14 cellular contexts compared by ENCODE assay signal in the genomic region with DNA sequence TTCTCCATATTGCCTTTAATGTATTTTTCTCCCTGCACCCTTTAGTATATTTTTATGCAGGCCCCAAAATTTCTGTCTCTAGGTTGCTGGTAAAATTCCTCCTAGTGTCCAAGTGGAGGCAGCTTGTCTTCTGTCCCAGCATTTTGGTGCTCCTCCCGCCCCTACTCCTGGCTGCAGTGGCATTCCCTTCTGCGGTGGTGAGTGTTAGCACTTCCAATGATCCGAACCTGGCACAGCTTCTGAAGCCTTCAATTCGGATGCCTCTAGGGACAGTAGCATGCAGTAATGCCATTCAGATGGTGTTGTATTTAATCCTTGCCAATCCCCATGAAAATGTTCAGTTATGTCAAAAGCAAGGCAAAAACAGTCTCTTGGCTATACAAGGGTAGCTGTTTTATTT. TPM values are rescaled to one million over a fixed set of nuclear protein-coding genes. Genes with fewer than 3 reads are reported as not detected.
A peak's percentile ranks its signal among the peaks of the same experiment; 100 is the strongest.
DNase-seq lines count a peak whose midpoint lies in the region; ATAC-seq, FAIRE-seq and TF ChIP-seq lines count a peak whose summit lies in the region.
"Had no signal": no experiment of that assay in that cellular context is flagged by ENCODE, and none has a peak within 500 bp of the region (broad histone marks: within the 10 kb centered on the region; RNA-seq: fewer than 3 reads in every experiment).

No MANE protein-coding gene starts in this region.

- TF ChIP-seq EP300 in K562 (IDR thresholded peaks at IDR 0.05; ENCODE audit: low read length) = no peak

- no peak for TF ChIP-seq POLR2A in K562 (conservative IDR thresholded peaks at IDR 0.05)
- TF ChIP-seq POLR2A in spleen (IDR thresholded peaks at IDR 0.05) = no peak

- H3K4me2 ChIP-seq in GM23248 (ENCODE audit: unreplicated experiment) (no peak overlapping the region), K562 (ENCODE audit: insufficient read depth, low read length) (no peak overlapping the region; the same call in 1 of the 2 replicates)

- H3K4me3 ChIP-seq in GM23248 (no peak overlapping the region), K562 (no peak overlapping the region), spleen (no peak overlapping the region)

- TF ChIP-seq CTCF in K562 (IDR thresholded peaks at IDR 0.05 in 2 of 3, conservative IDR thresholded peaks at IDR 0.05 in 1 of 3; ENCODE audit: insufficient read depth in 2 of 3, low read depth in 1 of 3, low read length in 3 of 3) = no peak
- TF ChIP-seq CTCF in spleen (IDR thresholded peaks at IDR 0.05 in 8 of 11, conservative IDR thresholded peaks at IDR 0.05 in 3 of 11) = no peak

- H3K4me1 ChIP-seq in GM23248 (ENCODE audit: insufficient read depth) (peaks cover 66% of the 10 kb centered on the region), K562 (replicated peaks in 1 of 2; ENCODE audit: control insufficient read depth in 2 of 2, insufficient read depth in 2 of 2, low read length in 2 of 2) (peaks cover 7 to 17% of the 10 kb centered on the region in 2 experiments; a peak in 3 of 5 replicates), spleen (peaks cover 22 to 95% (median 73%) of the 10 kb centered on the region in 6 donors)

- FAIRE-seq in K562 (lab: Jason Lieb, UNC) = no peak
- FAIRE-seq: colon, HepG2 had no signal

- ATAC-seq in K562 = no peak
- ATAC-seq in Right ventricle myocardium superior (ENCODE audit: poor library complexity) = peak; percentile 58
- ATAC-seq: HepG2 had no signal

- no peaks in the 10 kb centered on the region for H3K9me3 ChIP-seq in GM23248 (ENCODE audit: low read depth)
- no peaks in the 10 kb centered on the region for H3K9me3 ChIP-seq in K562 (replicated peaks; ENCODE audit: control insufficient read depth, insufficient read depth, low read depth, low read length)
- H3K9me3 ChIP-seq in spleen = no peaks in the 10 kb centered on the region
- H3K9me3 ChIP-seq: BE2C had no signal

- H3K79me2 ChIP-seq in GM23248 (ENCODE audit: insufficient read depth) (peaks cover 92% of the 10 kb centered on the region), K562 (ENCODE audit: control insufficient read depth, insufficient read depth, low read length) (peaks cover 100% of the 10 kb centered on the region)

- H4K20me1 ChIP-seq in GM23248 (ENCODE audit: insufficient read depth) (peaks cover 11% of the 10 kb centered on the region), K562 (replicated peaks; ENCODE audit: control insufficient read depth, insufficient read depth, low read length) (peaks cover 39% of the 10 kb centered on the region)

- WGBS in GM23248 (ENCODE audit: low coverage in 1 of 2, low lambda C conversion rate in 2 of 2, missing lambda C conversion rate in 2 of 2), 2 experiments = 8 to 15% methylated on average over 4 of the region's 4 CpGs
- 75% methylated on average over 4 of the region's 4 CpGs for WGBS in K562 (ENCODE audit: insufficient coverage, low coverage, missing lambda C conversion rate)
- 76 to 94% (median 86%) methylated on average over 4 of the region's 4 CpGs for WGBS in spleen, 5 donors

- H3K27me3 ChIP-seq in GM23248 (replicated peaks; ENCODE audit: insufficient read depth) = no peaks in the 10 kb centered on the region
- H3K27me3 ChIP-seq in K562 (ENCODE audit: control insufficient read depth in 2 of 2, insufficient read depth in 2 of 2, low read length in 2 of 2) = no peaks in the 10 kb centered on the region
- no peaks in the 10 kb centered on the region for H3K27me3 ChIP-seq in spleen (replicated peaks in 1 of 7)
- H3K27me3 ChIP-seq: BE2C had no signal

- H3K27ac ChIP-seq in GM23248 (peak overlapping the region; percentile 96), K562 (ENCODE audit: extremely low read depth, low read depth, low read length) (peak overlapping the region; percentile 18; the same call in 1 of the 3 replicates), spleen (peak overlapping the region in 1 of 8 donors; percentile 46)

- H3K9ac ChIP-seq in GM23248 (peak overlapping the region; percentile 75; the same call in 1 of the 2 replicates), K562 (ENCODE audit: insufficient read depth in 1 of 2, low read depth in 2 of 2, low read length in 2 of 2) (peak overlapping the region; percentile 12 to 23; a peak in 2 of 4 replicates)

- POLR2A ChIA-PET in K562 (lab: Yijun Ruan, JAX) = interaction anchor here (1.0 kb wide), 1 partner anchor 312 kb away, joined by 3 read pairs; no protein-coding TSS in a partner anchor

- peaks cover 19% of the 10 kb centered on the region for H3K36me3 ChIP-seq in GM23248 (ENCODE audit: low read depth)
- peaks cover 95% of the 10 kb centered on the region for H3K36me3 ChIP-seq in K562 (ENCODE audit: control insufficient read depth, insufficient read depth, low read length)
- peaks cover 0 to 70% (median 18%) of the 10 kb centered on the region in 6 donors for H3K36me3 ChIP-seq in spleen

- in situ Hi-C loops in GM23248 (cut with MboI) (no loop called here), K562 (cut with MboI) (no loop called here)

- BruUV-seq in K562 (replicated peaks; lab: Mats Ljungman, UMichigan) = no TSS peak

- H3F3A ChIP-seq in GM23248 (ENCODE audit: insufficient read depth) = peaks cover 81% of the 10 kb centered on the region

- TF ChIP-seq RAD21 in K562 (CRISPR knock-in tag; conservative IDR thresholded peaks at IDR 0.05 in 1 of 2, IDR thresholded peaks at IDR 0.05 in 1 of 2) = no peak

- intact Hi-C loops in K562 (cut with micrococcal nuclease) (no loop called here), Right ventricle myocardium superior (cut with DNase I) (no loop called here), spleen (cut with DNase I; ENCODE audit: low total_unique reads) (no loop called here)

- H2AFZ ChIP-seq in GM23248 (no peak overlapping the region), K562 (ENCODE audit: low read depth, low read length) (no peak overlapping the region)

- peaks cover 10% of the 10 kb centered on the region for H3K9me1 ChIP-seq in K562 (ENCODE audit: control insufficient read depth, insufficient read depth, low read length)

- H3K9me2 ChIP-seq in GM23248 (ENCODE audit: insufficient read depth) = no peaks in the 10 kb centered on the region

- DNase-seq in GM23248 (peak; percentile 67), K562 (ENCODE audit: extremely low read depth in 1 of 4, low spot score in 3 of 4) (no peak), Right ventricle myocardium superior (no peak), spleen (peak; percentile 14), NCI-H2196 (lab: John Stamatoyannopoulos, UW; ENCODE audit: unreplicated experiment) (no peak), kidney glomerular epithelial cell (lab: John Stamatoyannopoulos, UW) (no peak), EL (no peak)
- no peak for DNase-seq in stimulated activated naive CD4-positive, alpha-beta T cell (lab: John Stamatoyannopoulos, UW)
- DNase-seq: activated CD8-positive, alpha-beta memory T cell treated with anti-CD3 and anti-CD28 coated beads, Interleukin-2, amount 50 U/mL, for 4 hours; BE2C; NCI-H1105 treated with DMSO at 0.1 percent for 48 hours; NCI-H345 had no signal

- CTCF ChIA-PET in K562 (lab: Yijun Ruan, JAX; ENCODE audit: low intra/inter-chr PET ratio) = interaction anchor here (0.6 kb wide), 1 partner anchor 221 kb away, joined by 6 read pairs; no protein-coding TSS in a partner anchor

TF ChIP-seq in K562, 482 proteins besides CTCF, POLR2A, EP300 and RAD21 (continues in another document):
- TF ChIP-seq ZNF644 (tag; IDR thresholded peaks at IDR 0.05; ENCODE audit: low read depth) (no peak), SREBF1 (IDR thresholded peaks at IDR 0.05; ENCODE audit: borderline replicate concordance, low read depth, low read length) (no peak), ZNF707 (CRISPR knock-in tag; conservative IDR thresholded peaks at IDR 0.05) (no peak), ARID2 (IDR thresholded peaks at IDR 0.05) (no peak), NR2F6 (CRISPR knock-in tag; IDR thresholded peaks at IDR 0.05) (no peak), ZNF197 (CRISPR knock-in tag; IDR thresholded peaks at IDR 0.05; ENCODE audit: low read depth) (no peak)
- TF ChIP-seq, protein P1, sequence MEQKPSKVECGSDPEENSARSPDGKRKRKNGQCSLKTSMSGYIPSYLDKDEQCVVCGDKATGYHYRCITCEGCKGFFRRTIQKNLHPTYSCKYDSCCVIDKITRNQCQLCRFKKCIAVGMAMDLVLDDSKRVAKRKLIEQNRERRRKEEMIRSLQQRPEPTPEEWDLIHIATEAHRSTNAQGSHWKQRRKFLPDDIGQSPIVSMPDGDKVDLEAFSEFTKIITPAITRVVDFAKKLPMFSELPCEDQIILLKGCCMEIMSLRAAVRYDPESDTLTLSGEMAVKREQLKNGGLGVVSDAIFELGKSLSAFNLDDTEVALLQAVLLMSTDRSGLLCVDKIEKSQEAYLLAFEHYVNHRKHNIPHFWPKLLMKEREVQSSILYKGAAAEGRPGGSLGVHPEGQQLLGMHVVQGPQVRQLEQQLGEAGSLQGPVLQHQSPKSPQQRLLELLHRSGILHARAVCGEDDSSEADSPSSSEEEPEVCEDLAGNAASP (IDR thresholded peaks at IDR 0.05) = no peak

RNA-seq across cellular contexts. Expression of gene YWHAH, which starts 5.9 kb away (rescaled TPM):
- total RNA-seq in GM23248 (2014; rRNA removed; shearing (Covaris generic)) = 148 and 168 TPM in 2 replicates
- polyA plus RNA-seq in GM23248 (2016; fragmentation: Nextera tagmentation; extraction: Ambion mirVana) = 237 and 248 TPM in 2 replicates
- total RNA-seq in K562 (2011; cell fraction: chromatin; rRNA removed; ENCODE audit: low replicate concordance) = 39.0 and 61.0 TPM in 2 replicates
- 24.5 and 26.3 TPM in 2 replicates for total RNA-seq in K562 (2011; cell fraction: nucleolus; rRNA removed)
- 31.3 and 37.5 TPM in 2 replicates for total RNA-seq in K562 (2011; cell fraction: nucleoplasm; rRNA removed)
- 97.3 and 109 TPM in 2 replicates for total RNA-seq in K562 (2014; rRNA removed)
- total RNA-seq in K562 (2014; rRNA removed; fragmentation: Illumina TruSeq; extraction: Trizol) = 140 and 203 TPM in 2 replicates
- 106 and 114 TPM in 2 replicates for total RNA-seq in K562 (2015; rRNA removed; fragmentation: Illumina TruSeq; extraction: Trizol)
- 141 and 162 TPM in 2 replicates for total RNA-seq in K562 (2021)
- 100 and 119 TPM in 2 replicates for polyA plus RNA-seq in K562 (2011; rRNA removed)
- polyA plus RNA-seq in K562 (2011; cell fraction: cytosol; rRNA removed) = 104 and 112 TPM in 2 replicates
- polyA plus RNA-seq in K562 (2011; cell fraction: nucleus; rRNA removed) = 42.9 and 49.4 TPM in 2 replicates
- polyA plus RNA-seq in K562 (2012) = 72.8 and 107 TPM in 2 replicates
- polyA plus RNA-seq in K562 (2014; fragmentation: Illumina TruSeq; extraction: Trizol) = 171 and 177 TPM in 2 replicates
- polyA plus RNA-seq in K562 (2014; fragmentation: Nextera tagmentation; extraction: Ambion mirVana) = 10 to 100 TPM; 32.0 to 39.6 TPM
- polyA plus RNA-seq in K562 (2014; rRNA removed) = 105 and 106 TPM in 2 replicates
- polyA minus RNA-seq in K562 (2011; rRNA and poly(A)+ RNA removed) = 72.4 and 90.3 TPM in 2 replicates
- 43.7 and 66.7 TPM in 2 replicates for polyA minus RNA-seq in K562 (2011; cell fraction: cytosol; rRNA and poly(A)+ RNA removed)
- 13.2 and 25.0 TPM in 2 replicates for polyA minus RNA-seq in K562 (2011; cell fraction: nucleus; rRNA and poly(A)+ RNA removed)
- 67.5 TPM for total RNA-seq in Right ventricle myocardium superior
- total RNA-seq in spleen = 100 to 1,000 TPM in 3 of 7 donors, 10 to 100 TPM in 4; 77.3 to 130 (median 95.3) TPM
- 10 to 100 TPM; 34.2 to 62.8 (median 57.1) TPM for polyA plus RNA-seq in spleen

Comparison
In these comparisons a context has a peak if more than half of its experiments do, and no peak if none do; other contexts are left out.
1. DNase-seq: peak in GM23248 (single experiment) and spleen (single experiment); none in K562 (0 of 4), Right ventricle myocardium superior (single experiment), NCI-H2196 (single experiment), stimulated activated naive CD4-positive, alpha-beta T cell (0 of 6), kidney glomerular epithelial cell (single experiment) and EL (single experiment).